In genomic region chr5:66010476-66010875, GRCh38 we compare ENCODE assay signal across 15 cellular contexts.
DNase-seq lines count a peak whose midpoint lies in the region; ATAC-seq and TF ChIP-seq lines count a peak whose summit lies in the region.
"Had no signal": no experiment of that assay in that cellular context is flagged by ENCODE, and none has a peak within 500 bp of the region (broad histone marks: within the 10 kb centered on the region; RNA-seq: fewer than 3 reads in every experiment).

No MANE protein-coding gene starts in this region.

- H3K4me1 Mint-ChIP-seq in activated CD4-positive, alpha-beta memory T cell treated with anti-CD3 and anti-CD28 coated beads, Interleukin-2, amount 10 ng/mL, durations not matched to agents 7 days and 5 days, result peaks cover 31% of the 10 kb centered on the region
- H3K4me1 Mint-ChIP-seq in memory B cell (peaks cover 23% of the 10 kb centered on the region), Calu3 (ENCODE audit: low read depth, unreplicated experiment) (peaks cover 7% of the 10 kb centered on the region)

- no peaks in the 10 kb centered on the region for H3K27me3 Mint-ChIP-seq in activated CD4-positive, alpha-beta memory T cell treated with anti-CD3 and anti-CD28 coated beads, Interleukin-2, amount 10 ng/mL, durations not matched to agents 7 days and 5 days
- H3K27me3 Mint-ChIP-seq in memory B cell (no peaks in the 10 kb centered on the region), Calu3 (ENCODE audit: unreplicated experiment) (no peaks in the 10 kb centered on the region)
- H3K27me3 Mint-ChIP-seq: activated CD8-positive, alpha-beta memory T cell treated with anti-CD3 and anti-CD28 coated beads, Interleukin-2, amount 10 ng/mL, durations not matched to agents 7 days and 5 days had no signal

- intact Hi-C loops in Calu3 (cut with micrococcal nuclease; ENCODE audit: unreplicated experiment), result no loop called here

- ATAC-seq in HG02885 (IDR thresholded peaks at IDR 0.05; ENCODE audit: poor library complexity, unreplicated experiment) (peak; percentile 41), memory B cell (ENCODE audit: low read depth) (peak; percentile 88)
- ATAC-seq: activated CD8-positive, alpha-beta memory T cell treated with anti-CD3 and anti-CD28 coated beads, Interleukin-2, amount 10 ng/mL, durations not matched to agents 7 days and 5 days; mucosa of descending colon; psoas muscle had no signal

- H3K9me3 Mint-ChIP-seq in activated CD4-positive, alpha-beta memory T cell treated with anti-CD3 and anti-CD28 coated beads, Interleukin-2, amount 10 ng/mL, durations not matched to agents 7 days and 5 days, result peaks cover 4% of the 10 kb centered on the region
- H3K9me3 Mint-ChIP-seq in memory B cell, result peaks cover 1% of the 10 kb centered on the region
- no peaks in the 10 kb centered on the region for H3K9me3 Mint-ChIP-seq in Calu3 (ENCODE audit: low read depth, unreplicated experiment)
- H3K9me3 Mint-ChIP-seq: T-helper 1 cell treated with Interleukin-12 subunit alpha and Interleukin-12 subunit beta and Interleukin-4 antibody, amounts not matched to agents 30 μg/mL and 1 μg/mL, for 36 hours had no signal

- POLR2A ChIA-PET in activated CD4-positive, alpha-beta memory T cell treated with anti-CD3 and anti-CD28 coated beads, Interleukin-2, amount 10 ng/mL, durations not matched to agents 7 days and 5 days (lab: Charles Lee), result no interaction called here

- DNase-seq in EL, result peak; percentile 45
- no peak for DNase-seq in activated CD4-positive, alpha-beta memory T cell treated with anti-CD3 and anti-CD28 coated beads, Interleukin-2, amount 10 ng/mL, durations not matched to agents 7 days and 5 days
- DNase-seq in memory B cell (ENCODE audit: low spot score in 2 of 2), result no peak
- no peak for DNase-seq in RPMI8226
- DNase-seq in GM10266 (ENCODE audit: extremely low spot score), result no peak
- DNase-seq in NCI-H2196 treated with DMSO at 0.1 percent for 48 hours (lab: John Stamatoyannopoulos, UW; ENCODE audit: unreplicated experiment), result no peak
- DNase-seq in Calu3, result no peak
- DNase-seq: activated CD8-positive, alpha-beta memory T cell treated with anti-CD3 and anti-CD28 coated beads, Interleukin-2, amount 10 ng/mL, durations not matched to agents 7 days and 5 days; Kasumi-1; mucosa of descending colon; NCI-H2029; psoas muscle; stimulated activated CD4-positive, alpha-beta T cell treated with anti-CD3 and anti-CD28 coated beads, Interleukin-4, amount 100 ng/mL, for 1 hour had no signal

- H3K27ac Mint-ChIP-seq in activated CD4-positive, alpha-beta memory T cell treated with anti-CD3 and anti-CD28 coated beads, Interleukin-2, amount 10 ng/mL, durations not matched to agents 7 days and 5 days, result peak overlapping the region; percentile 14
- H3K27ac Mint-ChIP-seq in memory B cell (peak overlapping the region; percentile 91), Calu3 (ENCODE audit: unreplicated experiment) (no peak overlapping the region)
- H3K27ac Mint-ChIP-seq: T-helper 1 cell treated with Interleukin-12 subunit alpha and Interleukin-12 subunit beta and Interleukin-4 antibody, amounts not matched to agents 30 μg/mL and 1 μg/mL, for 36 hours had no signal

- H3K4me3 Mint-ChIP-seq in activated CD4-positive, alpha-beta memory T cell treated with anti-CD3 and anti-CD28 coated beads, Interleukin-2, amount 10 ng/mL, durations not matched to agents 7 days and 5 days, result no peak overlapping the region
- H3K4me3 Mint-ChIP-seq in memory B cell, result peak overlapping the region; percentile 12
- H3K4me3 Mint-ChIP-seq in Calu3 (ENCODE audit: low read depth, unreplicated experiment), result no peak overlapping the region
- H3K4me3 Mint-ChIP-seq: activated CD8-positive, alpha-beta memory T cell treated with anti-CD3 and anti-CD28 coated beads, Interleukin-2, amount 10 ng/mL, durations not matched to agents 7 days and 5 days; T-helper 1 cell treated with Interleukin-12 subunit alpha and Interleukin-12 subunit beta and Interleukin-4 antibody, amounts not matched to agents 30 μg/mL and 1 μg/mL, for 36 hours had no signal

- CTCF ChIA-PET in activated CD4-positive, alpha-beta memory T cell treated with anti-CD3 and anti-CD28 coated beads, Interleukin-2, amount 10 ng/mL, durations not matched to agents 7 days and 5 days (lab: Charles Lee), result no interaction called here
- CTCF ChIA-PET in Calu3 (lab: Charles Lee), result no interaction called here

- TF ChIP-seq CTCF in GM10266 (IDR thresholded peaks at IDR 0.05; ENCODE audit: control insufficient read depth, insufficient read depth, low read depth, missing control alignments) (no peak), Calu3 (IDR thresholded peaks at IDR 0.05; ENCODE audit: unreplicated experiment) (no peak)

- peaks cover 29% of the 10 kb centered on the region for H3K36me3 Mint-ChIP-seq in activated CD4-positive, alpha-beta memory T cell treated with anti-CD3 and anti-CD28 coated beads, Interleukin-2, amount 10 ng/mL, durations not matched to agents 7 days and 5 days (ENCODE audit: low read depth)
- H3K36me3 Mint-ChIP-seq in memory B cell, result peaks cover 11% of the 10 kb centered on the region
- H3K36me3 Mint-ChIP-seq in Calu3 (ENCODE audit: insufficient read depth, unreplicated experiment), result peaks cover 16% of the 10 kb centered on the region

- no TSS peak for BruUV-seq in Calu3 (replicated peaks; lab: Mats Ljungman, UMichigan)
